Comparison of ENCODE assay signal across 1 cellular context in the genomic region with DNA sequence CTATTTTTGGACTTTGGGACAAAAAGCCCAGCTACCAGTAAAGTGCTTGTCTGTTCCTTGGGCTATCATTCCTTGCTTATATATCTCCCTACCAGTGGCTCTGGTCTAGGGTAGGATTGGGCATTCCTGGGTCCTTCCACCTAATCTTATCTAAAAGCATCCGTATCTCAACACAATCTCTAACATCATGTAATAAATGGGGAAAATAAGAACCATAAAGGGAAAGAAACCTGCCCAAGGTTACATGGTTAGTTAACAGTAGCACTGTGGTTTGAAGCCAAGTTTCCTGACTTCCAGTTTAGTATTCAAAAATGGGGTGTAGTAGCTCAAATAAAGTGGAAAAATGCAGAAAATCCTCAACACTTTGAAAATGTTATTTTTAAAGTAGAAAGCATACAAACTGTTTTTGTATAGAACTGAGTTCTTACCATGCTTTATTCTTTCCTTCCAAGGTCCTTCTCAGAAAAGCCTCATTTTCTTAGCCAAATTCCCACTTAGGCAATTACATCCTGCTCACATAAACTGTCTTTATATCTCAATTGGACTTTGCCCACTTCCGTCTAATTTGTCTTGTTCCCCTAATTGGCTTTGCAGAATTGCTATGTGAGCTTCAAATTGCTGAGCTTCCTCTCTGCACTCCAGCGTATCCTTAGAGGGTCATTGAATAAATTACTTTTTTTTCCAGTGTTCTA.
TF ChIP-seq lines count a peak whose summit lies in the region.

No MANE protein-coding gene starts in this region.

TF ChIP-seq in GM23338, 12 proteins besides CTCF, POLR2A, EP300 and RAD21 (continued from another document):
- TF ChIP-seq, protein P1, sequence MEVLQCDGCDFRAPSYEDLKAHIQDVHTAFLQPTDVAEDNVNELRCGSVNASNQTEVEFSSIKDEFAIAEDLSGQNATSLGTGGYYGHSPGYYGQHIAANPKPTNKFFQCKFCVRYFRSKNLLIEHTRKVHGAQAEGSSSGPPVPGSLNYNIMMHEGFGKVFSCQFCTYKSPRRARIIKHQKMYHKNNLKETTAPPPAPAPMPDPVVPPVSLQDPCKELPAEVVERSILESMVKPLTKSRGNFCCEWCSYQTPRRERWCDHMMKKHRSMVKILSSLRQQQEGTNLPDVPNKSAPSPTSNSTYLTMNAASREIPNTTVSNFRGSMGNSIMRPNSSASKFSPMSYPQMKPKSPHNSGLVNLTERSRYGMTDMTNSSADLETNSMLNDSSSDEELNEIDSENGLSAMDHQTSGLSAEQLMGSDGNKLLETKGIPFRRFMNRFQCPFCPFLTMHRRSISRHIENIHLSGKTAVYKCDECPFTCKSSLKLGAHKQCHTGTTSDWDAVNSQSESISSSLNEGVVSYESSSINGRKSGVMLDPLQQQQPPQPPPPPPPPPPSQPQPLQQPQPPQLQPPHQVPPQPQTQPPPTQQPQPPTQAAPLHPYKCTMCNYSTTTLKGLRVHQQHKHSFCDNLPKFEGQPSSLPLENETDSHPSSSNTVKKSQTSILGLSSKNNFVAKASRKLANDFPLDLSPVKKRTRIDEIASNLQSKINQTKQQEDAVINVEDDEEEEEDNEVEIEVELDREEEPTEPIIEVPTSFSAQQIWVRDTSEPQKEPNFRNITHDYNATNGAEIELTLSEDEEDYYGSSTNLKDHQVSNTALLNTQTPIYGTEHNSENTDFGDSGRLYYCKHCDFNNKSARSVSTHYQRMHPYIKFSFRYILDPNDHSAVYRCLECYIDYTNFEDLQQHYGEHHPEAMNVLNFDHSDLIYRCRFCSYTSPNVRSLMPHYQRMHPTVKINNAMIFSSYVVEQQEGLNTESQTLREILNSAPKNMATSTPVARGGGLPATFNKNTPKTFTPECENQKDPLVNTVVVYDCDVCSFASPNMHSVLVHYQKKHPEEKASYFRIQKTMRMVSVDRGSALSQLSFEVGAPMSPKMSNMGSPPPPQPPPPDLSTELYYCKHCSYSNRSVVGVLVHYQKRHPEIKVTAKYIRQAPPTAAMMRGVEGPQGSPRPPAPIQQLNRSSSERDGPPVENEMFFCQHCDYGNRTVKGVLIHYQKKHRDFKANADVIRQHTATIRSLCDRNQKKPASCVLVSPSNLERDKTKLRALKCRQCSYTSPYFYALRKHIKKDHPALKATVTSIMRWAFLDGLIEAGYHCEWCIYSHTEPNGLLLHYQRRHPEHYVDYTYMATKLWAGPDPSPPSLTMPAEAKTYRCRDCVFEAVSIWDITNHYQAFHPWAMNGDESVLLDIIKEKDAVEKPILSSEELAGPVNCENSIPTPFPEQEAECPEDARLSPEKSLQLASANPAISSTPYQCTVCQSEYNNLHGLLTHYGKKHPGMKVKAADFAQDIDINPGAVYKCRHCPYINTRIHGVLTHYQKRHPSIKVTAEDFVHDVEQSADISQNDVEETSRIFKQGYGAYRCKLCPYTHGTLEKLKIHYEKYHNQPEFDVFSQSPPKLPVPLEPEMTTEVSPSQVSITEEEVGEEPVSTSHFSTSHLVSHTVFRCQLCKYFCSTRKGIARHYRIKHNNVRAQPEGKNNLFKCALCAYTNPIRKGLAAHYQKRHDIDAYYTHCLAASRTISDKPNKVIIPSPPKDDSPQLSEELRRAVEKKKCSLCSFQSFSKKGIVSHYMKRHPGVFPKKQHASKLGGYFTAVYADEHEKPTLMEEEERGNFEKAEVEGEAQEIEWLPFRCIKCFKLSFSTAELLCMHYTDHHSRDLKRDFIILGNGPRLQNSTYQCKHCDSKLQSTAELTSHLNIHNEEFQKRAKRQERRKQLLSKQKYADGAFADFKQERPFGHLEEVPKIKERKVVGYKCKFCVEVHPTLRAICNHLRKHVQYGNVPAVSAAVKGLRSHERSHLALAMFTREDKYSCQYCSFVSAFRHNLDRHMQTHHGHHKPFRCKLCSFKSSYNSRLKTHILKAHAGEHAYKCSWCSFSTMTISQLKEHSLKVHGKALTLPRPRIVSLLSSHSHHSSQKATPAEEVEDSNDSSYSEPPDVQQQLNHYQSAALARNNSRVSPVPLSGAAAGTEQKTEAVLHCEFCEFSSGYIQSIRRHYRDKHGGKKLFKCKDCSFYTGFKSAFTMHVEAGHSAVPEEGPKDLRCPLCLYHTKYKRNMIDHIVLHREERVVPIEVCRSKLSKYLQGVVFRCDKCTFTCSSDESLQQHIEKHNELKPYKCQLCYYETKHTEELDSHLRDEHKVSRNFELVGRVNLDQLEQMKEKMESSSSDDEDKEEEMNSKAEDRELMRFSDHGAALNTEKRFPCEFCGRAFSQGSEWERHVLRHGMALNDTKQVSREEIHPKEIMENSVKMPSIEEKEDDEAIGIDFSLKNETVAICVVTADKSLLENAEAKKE (CRISPR knock-in tag; IDR thresholded peaks at IDR 0.05), result no peak
- TF ChIP-seq STAT1 (IDR thresholded peaks at IDR 0.05; ENCODE audit: unreplicated experiment) (no peak), EZH2phosphoT487 (IDR thresholded peaks at IDR 0.05; ENCODE audit: unreplicated experiment) (no peak)
- TF ChIP-seq, protein P2, sequence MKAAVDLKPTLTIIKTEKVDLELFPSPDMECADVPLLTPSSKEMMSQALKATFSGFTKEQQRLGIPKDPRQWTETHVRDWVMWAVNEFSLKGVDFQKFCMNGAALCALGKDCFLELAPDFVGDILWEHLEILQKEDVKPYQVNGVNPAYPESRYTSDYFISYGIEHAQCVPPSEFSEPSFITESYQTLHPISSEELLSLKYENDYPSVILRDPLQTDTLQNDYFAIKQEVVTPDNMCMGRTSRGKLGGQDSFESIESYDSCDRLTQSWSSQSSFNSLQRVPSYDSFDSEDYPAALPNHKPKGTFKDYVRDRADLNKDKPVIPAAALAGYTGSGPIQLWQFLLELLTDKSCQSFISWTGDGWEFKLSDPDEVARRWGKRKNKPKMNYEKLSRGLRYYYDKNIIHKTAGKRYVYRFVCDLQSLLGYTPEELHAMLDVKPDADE (IDR thresholded peaks at IDR 0.05), result no peak
TF ChIP-seq in GM23338: peak in this region for 0.
